Comparison of ENCODE assay signal across 8 cellular contexts in the genomic region with DNA sequence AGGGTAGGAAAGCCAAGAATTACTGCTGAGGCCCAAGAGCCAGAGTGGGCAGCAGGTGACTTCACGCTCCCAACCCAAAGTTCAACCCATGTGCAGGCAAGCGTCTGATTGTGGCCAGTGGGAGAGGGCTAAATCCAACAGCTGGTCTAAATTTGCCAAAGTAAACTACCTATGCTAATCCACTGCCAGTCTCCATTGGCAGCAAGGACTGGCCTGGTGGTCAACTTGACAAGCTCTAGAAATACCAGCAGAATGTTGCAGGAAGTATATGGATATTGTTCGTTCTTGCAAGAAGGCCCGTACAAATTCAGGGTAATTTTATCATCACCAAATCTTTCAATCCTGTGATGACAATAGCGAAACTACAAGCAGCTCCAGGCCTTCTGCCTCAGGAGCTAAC. TPM values are rescaled to one million over a fixed set of nuclear protein-coding genes. Genes with fewer than 3 reads are reported as not detected.
DNase-seq lines count a peak whose midpoint lies in the region; ATAC-seq and TF ChIP-seq lines count a peak whose summit lies in the region.

No MANE protein-coding gene starts in this region.

- H3K36me3 ChIP-seq in hepatocyte (replicated peaks; ENCODE audit: insufficient read depth, low read depth) (no peaks in the 10 kb centered on the region), skeletal muscle satellite cell (ENCODE audit: insufficient read depth, low read length) (peaks cover 11% of the 10 kb centered on the region)

- DNase-seq in HFF-Myc (ENCODE audit: extremely low read depth, low read depth) (no peak), T-helper 17 cell (no peak), hepatocyte (ENCODE audit: low spot score) (no peak), mucosa of gallbladder (ENCODE audit: low spot score) (no peak), GM10248 (ENCODE audit: extremely low spot score) (no peak)
- no peak for DNase-seq in stimulated activated CD4-positive, alpha-beta T cell treated with anti-CD3 and anti-CD28 coated beads, Interleukin-12 subunit alpha, Interleukin-12 subunit beta, amount 100 ng/mL, for 4 hours

- 59% methylated on average over 5 of the region's 5 CpGs for WGBS in hepatocyte (ENCODE audit: low lambda C conversion rate, missing lambda C conversion rate)

- H3K4me2 ChIP-seq in hepatocyte (peak overlapping the region; percentile 99), skeletal muscle satellite cell (ENCODE audit: low read length) (peak overlapping the region; percentile 98)

- peak overlapping the region; percentile 96 for H3K4me3 Mint-ChIP-seq in T-helper 17 cell

- no peaks in the 10 kb centered on the region for H4K20me1 ChIP-seq in hepatocyte (ENCODE audit: insufficient read depth, poor library complexity, severe bottlenecking)

- H3K27ac Mint-ChIP-seq in T-helper 17 cell = peak overlapping the region; percentile 87

- H3K4me1 ChIP-seq in hepatocyte (ENCODE audit: insufficient read depth) (peaks cover 46% of the 10 kb centered on the region), skeletal muscle satellite cell (ENCODE audit: control insufficient read depth, insufficient read depth, low read length) (peaks cover 34% of the 10 kb centered on the region)

- TF ChIP-seq CTCF in HFF-Myc (IDR thresholded peaks at IDR 0.05; ENCODE audit: low read depth, low read length, missing control alignments) = no peak
- no peak for TF ChIP-seq CTCF in hepatocyte (IDR thresholded peaks at IDR 0.05; ENCODE audit: poor library complexity)
- TF ChIP-seq CTCF in GM10248 (IDR thresholded peaks at IDR 0.05; ENCODE audit: control extremely low read depth, extremely low read depth, low read depth, missing control alignments) = no peak

- no peak overlapping the region for H3K9ac ChIP-seq in skeletal muscle satellite cell (ENCODE audit: low read depth, low read length)

- CTCF ChIA-PET in GM10248 (lab: Yijun Ruan, JAX) = interaction anchor here (1.2 to 4.6 kb wide), 7 partner anchors 8 to 413 kb away, joined by 3 to 34 read pairs (median 3); partner anchors contain the start of gene LEFTY1

- H2AFZ ChIP-seq in hepatocyte = no peak overlapping the region

- H3K4me3 ChIP-seq in HFF-Myc (replicated peaks; ENCODE audit: low read depth, low read length) (peak overlapping the region; percentile 62; the same call in 1 of the 2 replicates), hepatocyte (no peak overlapping the region), skeletal muscle satellite cell (ENCODE audit: low read length) (peak overlapping the region; percentile 99)

- no peak for ATAC-seq in T-helper 17 cell
- no peak for ATAC-seq in HG02970 (IDR thresholded peaks at IDR 0.05; ENCODE audit: low FRiP score, unreplicated experiment)

- H3K36me3 Mint-ChIP-seq in T-helper 17 cell (ENCODE audit: low read depth) = peaks cover 4% of the 10 kb centered on the region

- POLR2A ChIA-PET in GM10248 (lab: Yijun Ruan, JAX) = no interaction called here

- no peaks in the 10 kb centered on the region for H3K9me2 ChIP-seq in hepatocyte (replicated peaks; ENCODE audit: insufficient read depth)

- H3K27ac ChIP-seq in hepatocyte = peak overlapping the region; percentile 98

- no peaks in the 10 kb centered on the region for H3K27me3 Mint-ChIP-seq in T-helper 17 cell

- peaks cover 45% of the 10 kb centered on the region for H3K4me1 Mint-ChIP-seq in T-helper 17 cell

- H3K79me2 ChIP-seq in hepatocyte = peaks cover 61% of the 10 kb centered on the region

- H3K27me3 ChIP-seq in hepatocyte (no peaks in the 10 kb centered on the region), skeletal muscle satellite cell (ENCODE audit: control insufficient read depth, insufficient read depth, low read length) (no peaks in the 10 kb centered on the region)

- H3K9me3 ChIP-seq in T-helper 17 cell (ENCODE audit: control insufficient read depth, low read length, poor library complexity, severe bottlenecking) (no peaks in the 10 kb centered on the region), hepatocyte (ENCODE audit: low read depth) (no peaks in the 10 kb centered on the region), skeletal muscle satellite cell (replicated peaks; ENCODE audit: low read length) (no peaks in the 10 kb centered on the region)

RNA-seq across cellular contexts. Expression of gene TMEM63A, which starts 1.5 kb away (rescaled TPM):
- total RNA-seq in T-helper 17 cell (100 to 1,000 TPM; 269 to 280 TPM), hepatocyte (35.8 and 47.5 TPM in 2 replicates), mucosa of gallbladder (153 TPM)
- polyA plus RNA-seq in hepatocyte = 38.8 and 58.8 TPM in 2 replicates
- total RNA-seq in skeletal muscle satellite cell (2012; rRNA removed) = 10.0 and 15.7 TPM in 2 replicates

RNA-seq across cellular contexts. Expression of gene LEFTY1, which starts 8.3 kb away (rescaled TPM):
- total RNA-seq in T-helper 17 cell (under 1 TPM in 1 of 2 donors, not detected in 1; 0.68 TPM), hepatocyte (3.8 and 5.8 TPM in 2 replicates), mucosa of gallbladder (1.5 TPM)
- 3.9 and 4.5 TPM in 2 replicates for polyA plus RNA-seq in hepatocyte
- total RNA-seq in skeletal muscle satellite cell (2012; rRNA removed) = not detected in 2 replicates

RNA-seq across cellular contexts. Expression of gene PYCR2, which starts 43.4 kb away (rescaled TPM):
- total RNA-seq in T-helper 17 cell (10 to 100 TPM; 48.1 to 53.7 TPM), hepatocyte (26.9 and 33.5 TPM in 2 replicates), mucosa of gallbladder (71.8 TPM)
- polyA plus RNA-seq in hepatocyte = 49.2 and 60.1 TPM in 2 replicates
- total RNA-seq in skeletal muscle satellite cell (2012; rRNA removed) = 31.4 and 33.2 TPM in 2 replicates
